ENCODE assay signal across 21 cellular contexts in genomic region chr15:22880981-22881738, GRCh38.
"Had no signal": no experiment of that assay in that cellular context is flagged by ENCODE, and none has a peak within 500 bp of the region (broad histone marks: within the 10 kb centered on the region; RNA-seq: fewer than 3 reads in every experiment).

No MANE protein-coding gene starts in this region.

- H3K36me3 Mint-ChIP-seq: naive B cell had no signal

- H3K9me3 Mint-ChIP-seq: memory B cell, mesothelial cell of epicardium, nephron, type B pancreatic cell had no signal

- H3K27me3 Mint-ChIP-seq: memory B cell, naive B cell, type B pancreatic cell had no signal

- ATAC-seq: esophagus mucosa, lower lobe of right lung had no signal

- H3K9me3 ChIP-seq: heart right ventricle, lower lobe of right lung, neutrophil, right atrium auricular region, thoracic aorta had no signal

- H3K4me1 Mint-ChIP-seq: mesothelial cell of epicardium, naive B cell had no signal

- H3K27ac ChIP-seq: coronary artery, heart right ventricle, left ventricle myocardium inferior, lower lobe of right lung, neutrophil, right atrium auricular region, stomach, thoracic aorta had no signal

- H3K36me3 ChIP-seq: neutrophil had no signal

- H3K27me3 ChIP-seq: heart right ventricle, neutrophil, right atrium auricular region, stomach had no signal

- DNase-seq: effector CD4-positive, alpha-beta T cell; heart right ventricle; hypothalamus; islet precursor cell; left ventricle myocardium inferior; lower lobe of right lung; naive B cell; small intestine; stimulated activated CD4-positive, alpha-beta T cell treated with anti-CD3 and anti-CD28 coated beads, Interleukin-12 subunit alpha, Interleukin-12 subunit beta, amount 100 ng/mL, for 4 hours; stimulated activated naive CD4-positive, alpha-beta T cell; stomach; substantia nigra had no signal

- H3K4me3 Mint-ChIP-seq: memory B cell, mesothelial cell of epicardium, nephron, type B pancreatic cell had no signal

- H3K4me3 ChIP-seq: coronary artery, heart right ventricle, left ventricle myocardium inferior, lower lobe of right lung, right atrium auricular region, stomach, thoracic aorta had no signal

- H3K4me1 ChIP-seq: heart right ventricle, left ventricle myocardium inferior, lower lobe of right lung, right atrium auricular region had no signal

- H3K27ac Mint-ChIP-seq: memory B cell, mesothelial cell of epicardium, nephron, type B pancreatic cell had no signal
